Comparison of ENCODE assay signal across 9 cellular contexts in genomic region chr2:239298126-239298804, GRCh38.
A peak's percentile ranks its signal among the peaks of the same experiment; 100 is the strongest.
DNase-seq lines count a peak whose midpoint lies in the region; ATAC-seq and TF ChIP-seq lines count a peak whose summit lies in the region.
"Had no signal": no experiment of that assay in that cellular context is flagged by ENCODE, and none has a peak within 500 bp of the region (broad histone marks: within the 10 kb centered on the region; RNA-seq: fewer than 3 reads in every experiment).

No MANE protein-coding gene starts in this region.

- H3K79me2 ChIP-seq in smooth muscle cell (ENCODE audit: low read depth) = peaks cover 41% of the 10 kb centered on the region

- peak; percentile 86 for ATAC-seq in CD8-positive, alpha-beta T cell
- ATAC-seq in left lobe of liver = no peak

- peak overlapping the region; percentile 53 for H3K4me3 ChIP-seq in CD8-positive, alpha-beta T cell (ENCODE audit: low read depth, low read length)
- no peak overlapping the region for H3K4me3 ChIP-seq in smooth muscle cell

- H3K4me3 Mint-ChIP-seq in CD8-positive, alpha-beta T cell = peak overlapping the region; percentile 84

- H3K27me3 Mint-ChIP-seq in CD8-positive, alpha-beta T cell (ENCODE audit: low read depth) = no peaks in the 10 kb centered on the region

- no peak overlapping the region for H3K4me2 ChIP-seq in smooth muscle cell

- intact Hi-C loops in CD8-positive, alpha-beta T cell (cut with DNase I, micrococcal nuclease) = loop anchor here (1.0 to 2.0 kb wide), 5 partner anchors 9 to 103 kb away; partner anchors contain the start of gene HDAC4 (in 1 of the 2)

- H4K20me1 ChIP-seq in smooth muscle cell (ENCODE audit: low read depth) = peaks cover 86% of the 10 kb centered on the region

- H3K27ac Mint-ChIP-seq in CD8-positive, alpha-beta T cell = peak overlapping the region; percentile 94

- no peaks in the 10 kb centered on the region for H3K36me3 ChIP-seq in CD8-positive, alpha-beta T cell (ENCODE audit: insufficient read depth, low read length)
- H3K36me3 ChIP-seq in smooth muscle cell (ENCODE audit: low read depth) = no peaks in the 10 kb centered on the region

- H2AFZ ChIP-seq in smooth muscle cell (ENCODE audit: low read depth) = no peak overlapping the region

- POLR2A ChIA-PET in CD8-positive, alpha-beta T cell (lab: Charles Lee) = interaction anchor here (0.5 to 1.6 kb wide), 9 partner anchors 9 to 149 kb away, joined by 3 to 6 read pairs (median 3); partner anchors contain the start of gene HDAC4

- no peaks in the 10 kb centered on the region for H3K9me3 ChIP-seq in CD8-positive, alpha-beta T cell (ENCODE audit: low read length)
- no peaks in the 10 kb centered on the region for H3K9me3 ChIP-seq in smooth muscle cell (replicated peaks; ENCODE audit: low read depth)

- H3K27me3 ChIP-seq in CD8-positive, alpha-beta T cell (ENCODE audit: insufficient read depth, low read length) = no peaks in the 10 kb centered on the region
- no peaks in the 10 kb centered on the region for H3K27me3 ChIP-seq in smooth muscle cell (ENCODE audit: low read depth)

- 89% methylated on average over 14 of the region's 14 CpGs for WGBS in smooth muscle cell (ENCODE audit: low lambda C conversion rate)

- H3K36me3 Mint-ChIP-seq in CD8-positive, alpha-beta T cell = no peaks in the 10 kb centered on the region

- H3F3A ChIP-seq in smooth muscle cell (ENCODE audit: low read depth) = no peaks in the 10 kb centered on the region

- peaks cover 71% of the 10 kb centered on the region for H3K4me1 Mint-ChIP-seq in CD8-positive, alpha-beta T cell (ENCODE audit: low read depth)

- H3K9ac ChIP-seq in smooth muscle cell (ENCODE audit: low read depth) = no peak overlapping the region

- peak; percentile 50 for TF ChIP-seq CTCF in CD8-positive, alpha-beta T cell (IDR thresholded peaks at IDR 0.05)
- TF ChIP-seq CTCF in smooth muscle cell (IDR thresholded peaks at IDR 0.05; ENCODE audit: borderline replicate concordance, insufficient read depth, poor library complexity, severe bottlenecking) = no peak

- CTCF ChIA-PET in CD8-positive, alpha-beta T cell (lab: Charles Lee) = interaction anchor here (0.6 to 2.5 kb wide), 6 partner anchors 9 to 587 kb away, joined by 3 to 11 read pairs (median 4); no protein-coding TSS in a partner anchor

- H3K4me1 ChIP-seq in CD8-positive, alpha-beta T cell (ENCODE audit: insufficient read depth, low read length) = peaks cover 73% of the 10 kb centered on the region
- H3K4me1 ChIP-seq in smooth muscle cell (ENCODE audit: low read depth) = peaks cover 24% of the 10 kb centered on the region

- peak overlapping the region; percentile 68 for H3K27ac ChIP-seq in CD8-positive, alpha-beta T cell (ENCODE audit: low read depth, low read length)
- no peak overlapping the region for H3K27ac ChIP-seq in smooth muscle cell (ENCODE audit: low read depth)

- no peaks in the 10 kb centered on the region for H3K9me3 Mint-ChIP-seq in CD8-positive, alpha-beta T cell

- peak; percentile 52 to 93 (median 75) for DNase-seq in CD8-positive, alpha-beta T cell
- peak; percentile 65 for DNase-seq in activated CD4-positive, alpha-beta T cell treated with anti-CD3 and anti-CD28 coated beads for 1 hour
- peak; percentile 28 for DNase-seq in effector CD8-positive, alpha-beta T cell (lab: John Stamatoyannopoulos, UW)
- peak; percentile 64 to 73 for DNase-seq in stimulated activated CD4-positive, alpha-beta T cell treated with anti-CD3 and anti-CD28 coated beads, Interleukin-2, amount 100 ng/mL, for 24 hours
- DNase-seq in smooth muscle cell (lab: John Stamatoyannopoulos, UW; ENCODE audit: unreplicated experiment) (no peak), left lobe of liver (ENCODE audit: low spot score) (no peak), SIG-M5 treated with dmso at 0.1 percent for 504 hours (lab: John Stamatoyannopoulos, UW; ENCODE audit: unreplicated experiment) (no peak), H4 (ENCODE audit: low spot score) (no peak)
- DNase-seq: NCI-H1436 treated with DMSO at 0.1 percent for 48 hours had no signal

Comparison
In these comparisons a context has a peak if more than half of its experiments do, and no peak if none do; other contexts are left out.
1. DNase-seq: peak in CD8-positive, alpha-beta T cell (7 of 7), activated CD4-positive, alpha-beta T cell treated with anti-CD3 and anti-CD28 coated beads for 1 hour (single experiment), effector CD8-positive, alpha-beta T cell (single experiment) and stimulated activated CD4-positive, alpha-beta T cell treated with anti-CD3 and anti-CD28 coated beads, Interleukin-2, amount 100 ng/mL, for 24 hours (2 of 2); none in smooth muscle cell (single experiment), left lobe of liver (single experiment), SIG-M5 treated with dmso at 0.1 percent for 504 hours (single experiment) and H4 (single experiment).